16 cellular contexts compared by ENCODE assay signal in genomic region chr1:78157162-78157561, GRCh38.
A peak's percentile ranks its signal among the peaks of the same experiment; 100 is the strongest.
DNase-seq lines count a peak whose midpoint lies in the region; ATAC-seq and TF ChIP-seq lines count a peak whose summit lies in the region.
"Had no signal": no experiment of that assay in that cellular context is flagged by ENCODE, and none has a peak within 500 bp of the region (broad histone marks: within the 10 kb centered on the region; RNA-seq: fewer than 3 reads in every experiment).

No MANE protein-coding gene starts in this region.

- DNase-seq in HS-5 (ENCODE audit: low read depth), result peak; percentile 86
- DNase-seq in astrocyte of the cerebellum (ENCODE audit: low read depth), result peak; percentile 64
- peak; percentile 94 for DNase-seq in fibroblast of the aortic adventitia (ENCODE audit: low read depth)
- DNase-seq in NCI-H526 (lab: John Stamatoyannopoulos, UW), result no peak
- no peak for DNase-seq in stimulated activated CD4-positive, alpha-beta T cell treated with anti-CD3 and anti-CD28 coated beads, Interleukin-4, amount 100 ng/mL, for 24 hours
- DNase-seq: activated naive CD4-positive, alpha-beta T cell treated with anti-CD3 and anti-CD28 coated beads, Interleukin-2, amount 10 ng/mL, durations not matched to agents 7 days and 5 days; CD4-positive, CD25-positive, alpha-beta regulatory T cell; DMS53; foreskin melanocyte; NCI-H2029; NCI-H446; T-helper 1 cell had no signal

- in situ Hi-C loops in astrocyte of the cerebellum (cut with HindIII; ENCODE audit: low sequenced_read_pairs), result no loop called here

- peak overlapping the region; percentile 36 for H3K27ac ChIP-seq in ACC112 (ENCODE audit: low read depth, low read length)
- H3K27ac ChIP-seq: thoracic aorta had no signal

- no peaks in the 10 kb centered on the region for H3K36me3 ChIP-seq in ACC112 (ENCODE audit: insufficient read depth, low read length)
- H3K36me3 ChIP-seq: thoracic aorta had no signal

- peak overlapping the region; percentile 12 for H2AFZ ChIP-seq in ACC112 (ENCODE audit: low read length, unreplicated experiment)

- ATAC-seq in GM18519 (IDR thresholded peaks at IDR 0.05; ENCODE audit: low FRiP score, unreplicated experiment) (no peak), HG03175 (IDR thresholded peaks at IDR 0.05; ENCODE audit: unreplicated experiment) (no peak)

- no peak overlapping the region for H3K4me3 ChIP-seq in ACC112 (ENCODE audit: low read depth, low read length)
- H3K4me3 ChIP-seq in astrocyte of the cerebellum (ENCODE audit: low read depth, low read length), result no peak overlapping the region
- no peak overlapping the region for H3K4me3 ChIP-seq in fibroblast of the aortic adventitia (ENCODE audit: low read depth, low read length)
- H3K4me3 ChIP-seq: thoracic aorta had no signal

- H3K79me2 ChIP-seq in ACC112 (ENCODE audit: control insufficient read depth, insufficient read depth, low read length, unreplicated experiment), result no peaks in the 10 kb centered on the region

- no peaks in the 10 kb centered on the region for H3K27me3 ChIP-seq in ACC112 (ENCODE audit: insufficient read depth, low read length)

- peaks cover 20% of the 10 kb centered on the region for H3K4me1 ChIP-seq in ACC112 (ENCODE audit: control insufficient read depth, insufficient read depth, low read length, unreplicated experiment)

- TF ChIP-seq CTCF in astrocyte of the cerebellum (IDR thresholded peaks at IDR 0.05; ENCODE audit: low read depth, low read length, missing control alignments) (no peak), fibroblast of the aortic adventitia (IDR thresholded peaks at IDR 0.05; ENCODE audit: insufficient read depth, low read length) (no peak)

Comparison
In these comparisons a context has a peak if more than half of its experiments do, and no peak if none do; other contexts are left out.
1. DNase-seq: peak in HS-5 (single experiment), astrocyte of the cerebellum (single experiment) and fibroblast of the aortic adventitia (single experiment); none in NCI-H526 (0 of 2) and stimulated activated CD4-positive, alpha-beta T cell treated with anti-CD3 and anti-CD28 coated beads, Interleukin-4, amount 100 ng/mL, for 24 hours (single experiment).